ENCODE assay signal across 35 cellular contexts in the genomic region with DNA sequence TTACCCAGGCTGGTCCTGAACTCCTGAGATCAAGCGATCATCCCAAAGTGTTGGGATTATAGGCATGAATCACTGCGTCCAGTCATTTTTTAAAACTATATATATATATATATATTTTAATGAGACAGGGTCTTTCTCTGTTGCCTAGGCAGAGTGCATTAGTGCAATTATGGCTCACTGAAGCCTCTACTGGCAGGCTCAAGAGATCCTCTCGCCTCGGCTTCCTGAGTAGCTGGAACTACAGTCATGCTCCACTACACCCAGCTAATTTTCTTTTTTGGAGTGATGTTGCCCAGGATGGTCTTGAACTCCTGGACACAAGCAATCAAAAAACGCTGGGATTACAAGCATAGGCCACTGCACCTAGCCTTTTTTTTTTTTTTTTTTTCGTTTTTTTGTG. TPM values are rescaled to one million over a fixed set of nuclear protein-coding genes. Genes with fewer than 3 reads are reported as not detected.
DNase-seq lines count a peak whose midpoint lies in the region; ATAC-seq and TF ChIP-seq lines count a peak whose summit lies in the region.
"Had no signal": no experiment of that assay in that cellular context is flagged by ENCODE, and none has a peak within 500 bp of the region (broad histone marks: within the 10 kb centered on the region; RNA-seq: fewer than 3 reads in every experiment).

No MANE protein-coding gene starts in this region.

- no peak for TF ChIP-seq POLR2A in NB4 (IDR thresholded peaks at IDR 0.05; ENCODE audit: extremely low read depth, insufficient read length)
- TF ChIP-seq POLR2A in Peyer's patch (IDR thresholded peaks at IDR 0.05) = no peak

- H3K27ac ChIP-seq in BLaER1 = no peak overlapping the region
- H3K27ac ChIP-seq in Peyer's patch = no peak overlapping the region
- H3K27ac ChIP-seq: adrenal gland, C4-2B, esophagus squamous epithelium, heart left ventricle, PC-9, right atrium auricular region, spleen, vagina had no signal

- H3K27me3 Mint-ChIP-seq in natural killer cell (ENCODE audit: low read depth in 2 of 2) = no peaks in the 10 kb centered on the region
- H3K27me3 Mint-ChIP-seq: activated CD4-positive, alpha-beta T cell treated with anti-CD3 and anti-CD28 coated beads for 36 hours; activated naive CD4-positive, alpha-beta T cell treated with anti-CD3 and anti-CD28 coated beads, Interleukin-2, amount 10 ng/mL, durations not matched to agents 7 days and 5 days; activated T-helper 17 cell treated with anti-CD3 and anti-CD28 coated beads, Interleukin-2, amount 50 U/mL, for 72 hours; central memory CD8-positive, alpha-beta T cell; dendritic cell treated with granulocyte-macrophage colony-stimulating factor and Interleukin-4, amounts not matched to agents 40 ng/mL and 50 ng/mL, for 4 days; stimulated activated naive CD8-positive, alpha-beta T cell treated with anti-CD3 and anti-CD28 coated beads, Interleukin-15, Interleukin-2, amounts not matched to agents 100 ng/mL and 50 ng/mL, for 24 hours had no signal

- 0 out of 2 replicates have a peak overlapping the region, but pooled peaks have one; percentile 26 for H3K4me2 ChIP-seq in BLaER1
- H3K4me2 ChIP-seq: PC-9 had no signal

- peak; percentile 22 for DNase-seq in NB4 (ENCODE audit: low read depth)
- DNase-seq in epithelial cell of proximal tubule (ENCODE audit: low read depth) = no peak
- no peak for DNase-seq in natural killer cell
- no peak for DNase-seq in Peyer's patch
- no peak for DNase-seq in A172 (ENCODE audit: low spot score)
- DNase-seq in HUDEP-2 (lab: John Stamatoyannopoulos, UW; ENCODE audit: unreplicated experiment in 76 of 76) = no peak
- DNase-seq: activated CD8-positive, alpha-beta T cell treated with anti-CD3 and anti-CD28 coated beads, Interleukin-2, amount 10 ng/mL, durations not matched to agents 7 days and 5 days; activated naive CD4-positive, alpha-beta T cell treated with anti-CD3 and anti-CD28 coated beads, Interleukin-2, amount 10 ng/mL, durations not matched to agents 7 days and 5 days; adrenal gland; DMS79 treated with DMSO at 0.1 percent for 48 hours; esophagus squamous epithelium; foreskin melanocyte; heart left ventricle; islet precursor cell; left ventricle myocardium superior; NCI-H1105; NCI-H187 treated with DMSO at 0.1 percent for 48 hours; NCI-H2171 treated with DMSO at 0.1 percent for 48 hours; NCI-H510A treated with DMSO at 0.1 percent for 48 hours; PC-9; Right ventricle myocardium superior; spleen; stimulated activated CD4-positive, alpha-beta T cell treated with anti-CD3 and anti-CD28 coated beads, Interleukin-2, amount 100 ng/mL, for 24 hours; stimulated activated CD8-positive, alpha-beta memory T cell treated with anti-CD3 and anti-CD28 coated beads, Interleukin-4, amount 100 ng/mL, for 48 hours had no signal

- no peaks in the 10 kb centered on the region for H3K27me3 ChIP-seq in BLaER1
- H3K27me3 ChIP-seq in Peyer's patch = no peaks in the 10 kb centered on the region
- H3K27me3 ChIP-seq: adrenal gland, esophagus squamous epithelium, heart left ventricle, right atrium auricular region, spleen, vagina had no signal

- H3K9ac ChIP-seq in BLaER1 = no peak overlapping the region

- H3K36me3 ChIP-seq in BLaER1 (no peaks in the 10 kb centered on the region), Peyer's patch (no peaks in the 10 kb centered on the region)
- H3K36me3 ChIP-seq: adrenal gland, esophagus squamous epithelium, HAP-1, heart left ventricle, right atrium auricular region, spleen, vagina had no signal

- no peak for ATAC-seq in natural killer cell
- ATAC-seq: activated CD4-positive, alpha-beta T cell treated with anti-CD3 and anti-CD28 coated beads for 36 hours; activated CD8-positive, alpha-beta T cell treated with anti-CD3 and anti-CD28 coated beads, Interleukin-2, amount 10 ng/mL, durations not matched to agents 7 days and 5 days; activated T-helper 17 cell treated with anti-CD3 and anti-CD28 coated beads, Interleukin-2, amount 50 U/mL, for 72 hours; heart left ventricle; left ventricle myocardium superior had no signal

- peaks cover 14% of the 10 kb centered on the region for H3K4me1 ChIP-seq in BLaER1
- no peaks in the 10 kb centered on the region for H3K4me1 ChIP-seq in Peyer's patch
- H3K4me1 ChIP-seq: adrenal gland, esophagus squamous epithelium, HAP-1, heart left ventricle, right atrium auricular region, spleen, vagina had no signal

- H3K4me1 Mint-ChIP-seq in natural killer cell = no peaks in the 10 kb centered on the region
- H3K4me1 Mint-ChIP-seq: activated CD4-positive, alpha-beta T cell treated with anti-CD3 and anti-CD28 coated beads for 36 hours; activated naive CD4-positive, alpha-beta T cell treated with anti-CD3 and anti-CD28 coated beads, Interleukin-2, amount 10 ng/mL, durations not matched to agents 7 days and 5 days; activated T-helper 17 cell treated with anti-CD3 and anti-CD28 coated beads, Interleukin-2, amount 50 U/mL, for 72 hours; central memory CD8-positive, alpha-beta T cell had no signal

- H3K4me3 ChIP-seq in BLaER1 (no peak overlapping the region), NB4 (ENCODE audit: low read depth, low read length) (no peak overlapping the region), epithelial cell of proximal tubule (ENCODE audit: low read depth, low read length) (no peak overlapping the region), Peyer's patch (no peak overlapping the region)
- H3K4me3 ChIP-seq: adrenal gland, esophagus squamous epithelium, HAP-1, heart left ventricle, PC-9, right atrium auricular region, spleen, vagina had no signal

- no peak overlapping the region for H3K27ac Mint-ChIP-seq in natural killer cell
- H3K27ac Mint-ChIP-seq: activated CD4-positive, alpha-beta T cell treated with anti-CD3 and anti-CD28 coated beads for 36 hours; activated CD8-positive, alpha-beta T cell treated with anti-CD3 and anti-CD28 coated beads, Interleukin-2, amount 10 ng/mL, durations not matched to agents 7 days and 5 days; activated naive CD4-positive, alpha-beta T cell treated with anti-CD3 and anti-CD28 coated beads, Interleukin-2, amount 10 ng/mL, durations not matched to agents 7 days and 5 days; activated T-helper 17 cell treated with anti-CD3 and anti-CD28 coated beads, Interleukin-2, amount 50 U/mL, for 72 hours; dendritic cell treated with granulocyte-macrophage colony-stimulating factor and Interleukin-4, amounts not matched to agents 40 ng/mL and 50 ng/mL, for 4 days; stimulated activated naive CD8-positive, alpha-beta T cell treated with anti-CD3 and anti-CD28 coated beads, Interleukin-15, Interleukin-2, amounts not matched to agents 100 ng/mL and 50 ng/mL, for 24 hours had no signal

- H3K9me3 Mint-ChIP-seq in natural killer cell = no peaks in the 10 kb centered on the region
- H3K9me3 Mint-ChIP-seq: activated T-helper 17 cell treated with anti-CD3 and anti-CD28 coated beads, Interleukin-2, amount 50 U/mL, for 72 hours; central memory CD8-positive, alpha-beta T cell had no signal

- intact Hi-C loops in natural killer cell (cut with micrococcal nuclease) = no loop called here

- peaks cover 19% of the 10 kb centered on the region for H3K9me3 ChIP-seq in BLaER1
- H3K9me3 ChIP-seq in Peyer's patch = peaks cover 0 to 4% (median 0%) of the 10 kb centered on the region in 4 donors
- H3K9me3 ChIP-seq: esophagus squamous epithelium, HAP-1, vagina had no signal

- H3K4me3 Mint-ChIP-seq in natural killer cell = no peak overlapping the region
- H3K4me3 Mint-ChIP-seq: activated CD4-positive, alpha-beta T cell treated with anti-CD3 and anti-CD28 coated beads for 36 hours; activated CD8-positive, alpha-beta T cell treated with anti-CD3 and anti-CD28 coated beads, Interleukin-2, amount 10 ng/mL, durations not matched to agents 7 days and 5 days; activated naive CD4-positive, alpha-beta T cell treated with anti-CD3 and anti-CD28 coated beads, Interleukin-2, amount 10 ng/mL, durations not matched to agents 7 days and 5 days; activated T-helper 17 cell treated with anti-CD3 and anti-CD28 coated beads, Interleukin-2, amount 50 U/mL, for 72 hours; central memory CD8-positive, alpha-beta T cell; dendritic cell treated with granulocyte-macrophage colony-stimulating factor and Interleukin-4, amounts not matched to agents 40 ng/mL and 50 ng/mL, for 4 days; stimulated activated naive CD8-positive, alpha-beta T cell treated with anti-CD3 and anti-CD28 coated beads, Interleukin-15, Interleukin-2, amounts not matched to agents 100 ng/mL and 50 ng/mL, for 24 hours had no signal

- H4K20me1 ChIP-seq in BLaER1 = no peaks in the 10 kb centered on the region

- TF ChIP-seq CTCF in GM12873 (IDR thresholded peaks at IDR 0.05; ENCODE audit: insufficient read depth, low read depth, low read length, missing control alignments) = peak; percentile 28
- no peak for TF ChIP-seq CTCF in NB4 (IDR thresholded peaks at IDR 0.05; ENCODE audit: low read depth, low read length)
- TF ChIP-seq CTCF in epithelial cell of proximal tubule (conservative IDR thresholded peaks at IDR 0.05; ENCODE audit: low read depth, low read length) = peak; percentile 24
- TF ChIP-seq CTCF in natural killer cell (IDR thresholded peaks at IDR 0.05) = no peak
- TF ChIP-seq CTCF in Peyer's patch (IDR thresholded peaks at IDR 0.05) = no peak

- H3K36me3 Mint-ChIP-seq in natural killer cell = no peaks in the 10 kb centered on the region
- H3K36me3 Mint-ChIP-seq: activated naive CD4-positive, alpha-beta T cell treated with anti-CD3 and anti-CD28 coated beads, Interleukin-2, amount 10 ng/mL, durations not matched to agents 7 days and 5 days had no signal

RNA-seq across cellular contexts. Expression of gene KAT6B, which starts 55.3 kb away (rescaled TPM):
- 3.6 and 10.1 TPM in 2 replicates for total RNA-seq in epithelial cell of proximal tubule
- total RNA-seq in natural killer cell = 100 to 1,000 TPM; 117 to 133 (median 121) TPM
- 10 to 100 TPM; 45.4 to 94.9 (median 62.9) TPM for total RNA-seq in Peyer's patch
- 5.2 and 8.0 TPM in 2 replicates for total RNA-seq in A172 (2014; rRNA removed; shearing (Covaris generic))

Comparison
In these comparisons a context has a peak if more than half of its experiments do, and no peak if none do; other contexts are left out.
1. CTCF ChIP-seq: peak in GM12873 (single experiment) and epithelial cell of proximal tubule (single experiment); none in NB4 (single experiment), natural killer cell (single experiment) and Peyer's patch (0 of 6).